In the genomic region with DNA sequence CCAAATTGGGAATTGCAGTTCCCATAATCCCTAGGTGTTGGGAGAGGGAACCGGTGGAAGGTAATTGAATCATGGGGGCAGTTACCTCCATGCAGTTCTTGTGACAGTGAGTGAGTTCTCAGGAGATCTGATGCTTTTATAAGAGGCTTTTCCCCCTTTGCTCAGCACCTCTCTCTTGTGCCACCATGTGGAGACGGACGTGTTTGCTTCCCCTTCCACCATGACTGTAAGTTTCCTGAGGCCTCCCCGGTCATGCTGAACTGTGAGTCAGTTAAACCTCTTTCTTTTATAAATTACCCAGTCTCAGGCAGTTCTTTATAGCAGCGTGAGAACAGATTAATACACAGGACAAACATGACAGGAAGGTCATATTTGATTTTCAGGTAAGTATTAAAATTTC, we compare ENCODE assay signal across 10 cellular contexts.
DNase-seq lines count a peak whose midpoint lies in the region; ATAC-seq and TF ChIP-seq lines count a peak whose summit lies in the region.
"Had no signal": no experiment of that assay in that cellular context is flagged by ENCODE, and none has a peak within 500 bp of the region (broad histone marks: within the 10 kb centered on the region; RNA-seq: fewer than 3 reads in every experiment).

No MANE protein-coding gene starts in this region.

- peak; percentile 59 for TF ChIP-seq CTCF in OCI-LY1 (IDR thresholded peaks at IDR 0.05; ENCODE audit: low read length)
- peak; percentile 55 for TF ChIP-seq CTCF in choroid plexus epithelial cell (conservative IDR thresholded peaks at IDR 0.05; ENCODE audit: low read depth, low read length)

- H3K4me2 ChIP-seq in OCI-LY1 (ENCODE audit: low read length), result no peak overlapping the region
- H3K4me2 ChIP-seq: KMS-11 had no signal

- H3K9me3 ChIP-seq in OCI-LY1 (ENCODE audit: low read length), result no peaks in the 10 kb centered on the region
- H3K9me3 ChIP-seq: sigmoid colon had no signal

- ATAC-seq in HG03378 (IDR thresholded peaks at IDR 0.05; ENCODE audit: unreplicated experiment), result no peak

- no peak overlapping the region for H3K9ac ChIP-seq in OCI-LY1 (ENCODE audit: low read length)
- H3K9ac ChIP-seq: KMS-11 had no signal

- no peaks in the 10 kb centered on the region for H3K27me3 ChIP-seq in OCI-LY1 (ENCODE audit: insufficient read depth, low read length)
- H3K27me3 ChIP-seq: sigmoid colon had no signal

- DNase-seq in activated T-cell treated with anti-CD3 and anti-CD28 coated beads, Interleukin-2, amount 50 U/mL, for 48 hours, result peak; percentile 44 to 54
- DNase-seq in activated T-cell treated with anti-CD3 and anti-CD28 coated beads, Interleukin-2, amount 50 U/mL, for 1 hour, result no peak
- DNase-seq in choroid plexus epithelial cell (ENCODE audit: low read depth), result peak; percentile 62
- DNase-seq in stimulated activated CD4-positive, alpha-beta T cell treated with anti-CD3 and anti-CD28 coated beads, Interleukin-1b, Interleukin-23, amount 100 ng/mL, for 48 hours, result peak; percentile 62
- no peak for DNase-seq in head of caudate nucleus
- DNase-seq in NCI-H524 treated with DMSO at 0.1 percent for 48 hours (lab: John Stamatoyannopoulos, UW), result no peak
- DNase-seq: sigmoid colon had no signal

- intact Hi-C loops in head of caudate nucleus (cut with DNase I), result no loop called here

- H3K79me2 ChIP-seq in OCI-LY1 (ENCODE audit: insufficient read depth, low read length), result no peaks in the 10 kb centered on the region

- H4K20me1 ChIP-seq in OCI-LY1 (ENCODE audit: insufficient read depth, low read length), result no peaks in the 10 kb centered on the region

- no peaks in the 10 kb centered on the region for H3F3A ChIP-seq in OCI-LY1 (ENCODE audit: insufficient read depth, low read length)

- H3K9me2 ChIP-seq in OCI-LY1 (ENCODE audit: low read depth, low read length), result no peaks in the 10 kb centered on the region

- peaks cover under 1% of the 10 kb centered on the region for H3K4me1 ChIP-seq in OCI-LY1 (ENCODE audit: insufficient read depth, low read length, severe bottlenecking)
- H3K4me1 ChIP-seq: sigmoid colon had no signal

- no peak overlapping the region for H2AFZ ChIP-seq in OCI-LY1 (ENCODE audit: low read length)

- H3K27ac ChIP-seq in OCI-LY1 (ENCODE audit: low read depth, low read length, poor library complexity, severe bottlenecking), result no peak overlapping the region
- H3K27ac ChIP-seq: KMS-11, sigmoid colon had no signal

- no peak overlapping the region for H3K4me3 ChIP-seq in OCI-LY1 (ENCODE audit: low read depth, low read length, poor library complexity, severe bottlenecking)
- no peak overlapping the region for H3K4me3 ChIP-seq in choroid plexus epithelial cell (ENCODE audit: low read depth, low read length)
- H3K4me3 ChIP-seq: sigmoid colon had no signal

- H3K36me3 ChIP-seq in OCI-LY1 (ENCODE audit: insufficient read depth, low read length), result no peaks in the 10 kb centered on the region
- H3K36me3 ChIP-seq: sigmoid colon had no signal

Comparison
In these comparisons a context has a peak if more than half of its experiments do, and no peak if none do; other contexts are left out.
1. DNase-seq: peak in activated T-cell treated with anti-CD3 and anti-CD28 coated beads, Interleukin-2, amount 50 U/mL, for 48 hours (2 of 2), choroid plexus epithelial cell (single experiment) and stimulated activated CD4-positive, alpha-beta T cell treated with anti-CD3 and anti-CD28 coated beads, Interleukin-1b, Interleukin-23, amount 100 ng/mL, for 48 hours (single experiment); none in activated T-cell treated with anti-CD3 and anti-CD28 coated beads, Interleukin-2, amount 50 U/mL, for 1 hour (single experiment), head of caudate nucleus (0 of 42) and NCI-H524 treated with DMSO at 0.1 percent for 48 hours (single experiment).